ENCODE assay signal across 23 cellular contexts in genomic region chr12:105431537-105431936, GRCh38.
DNase-seq lines count a peak whose midpoint lies in the region; ATAC-seq and TF ChIP-seq lines count a peak whose summit lies in the region.
"Had no signal": no experiment of that assay in that cellular context is flagged by ENCODE, and none has a peak within 500 bp of the region (broad histone marks: within the 10 kb centered on the region; RNA-seq: fewer than 3 reads in every experiment).

No MANE protein-coding gene starts in this region.

- no peaks in the 10 kb centered on the region for H3K79me2 ChIP-seq in neural progenitor cell (ENCODE audit: low read depth)

- no peak overlapping the region for H3K4me3 Mint-ChIP-seq in neural progenitor cell
- H3K4me3 Mint-ChIP-seq: CD4-positive, alpha-beta memory T cell; IgD-negative memory B cell; T-helper 17 cell had no signal

- peak overlapping the region; percentile 35 for H3K27ac Mint-ChIP-seq in neural progenitor cell
- H3K27ac Mint-ChIP-seq: CD4-positive, alpha-beta memory T cell; IgD-negative memory B cell; T-helper 17 cell had no signal

- peak; percentile 5 for DNase-seq in NCI-H1436 (lab: John Stamatoyannopoulos, UW)
- no peak for DNase-seq in NCI-H1436 treated with DMSO at 0.1 percent for 48 hours (lab: John Stamatoyannopoulos, UW)
- peak; percentile 19 for DNase-seq in NCI-H187 treated with DMSO at 0.1 percent for 48 hours (lab: John Stamatoyannopoulos, UW)
- peak; percentile 47 for DNase-seq in NCI-H69 (lab: John Stamatoyannopoulos, UW)
- no peak for DNase-seq in neural progenitor cell (ENCODE audit: low spot score)
- DNase-seq in kidney glomerular epithelial cell (lab: John Stamatoyannopoulos, UW), result no peak
- no peak for DNase-seq in activated CD4-positive, alpha-beta T cell treated with anti-CD3 and anti-CD28 coated beads for 4 hours
- DNase-seq: CD4-positive, alpha-beta memory T cell; DMS153; EL; GM23248; HCEC 1CT; Karpas-422; NCI-H2029; NCI-H345; NCI-H748 treated with DMSO at 0.1 percent for 48 hours; PC-9; T-helper 17 cell had no signal

- H3K27me3 ChIP-seq in neural progenitor cell, result no peaks in the 10 kb centered on the region
- H3K27me3 ChIP-seq: BLaER1 had no signal

- H3K4me2 ChIP-seq in neural progenitor cell, result no peak overlapping the region
- H3K4me2 ChIP-seq: A549, BLaER1, PC-9 had no signal

- peaks cover 6% of the 10 kb centered on the region for H3K27me3 Mint-ChIP-seq in neural progenitor cell (ENCODE audit: insufficient read depth, low read depth)

- H3K4me3 ChIP-seq in neural progenitor cell, result no peak overlapping the region
- H3K4me3 ChIP-seq: A549, BLaER1, GM12878, GM23248, PC-9 had no signal

- no peak for ATAC-seq in GM18909 (IDR thresholded peaks at IDR 0.05; ENCODE audit: poor library complexity, unreplicated experiment)
- ATAC-seq: A549, GM12878, T-helper 17 cell had no signal

- peaks cover 8% of the 10 kb centered on the region for H3K4me1 Mint-ChIP-seq in neural progenitor cell
- H3K4me1 Mint-ChIP-seq: CD4-positive, alpha-beta memory T cell; IgD-negative memory B cell; T-helper 17 cell had no signal

- peaks cover 2% of the 10 kb centered on the region for H3K9me3 Mint-ChIP-seq in neural progenitor cell
- H3K9me3 Mint-ChIP-seq: CD4-positive, alpha-beta memory T cell had no signal

- no peaks in the 10 kb centered on the region for H3K36me3 ChIP-seq in neural progenitor cell
- H3K36me3 ChIP-seq: BLaER1 had no signal

- TF ChIP-seq CTCF in neural progenitor cell (IDR thresholded peaks at IDR 0.05), result no peak

- H3K4me1 ChIP-seq in neural progenitor cell, result peaks cover 19% of the 10 kb centered on the region
- H3K4me1 ChIP-seq: BLaER1 had no signal

- H4K20me1 ChIP-seq in neural progenitor cell (ENCODE audit: low read depth), result no peaks in the 10 kb centered on the region
- H4K20me1 ChIP-seq: BLaER1 had no signal

- H2AFZ ChIP-seq in neural progenitor cell (replicated peaks), result no peak overlapping the region
- H2AFZ ChIP-seq: GM23248, PC-9 had no signal

- H3F3A ChIP-seq in neural progenitor cell (ENCODE audit: low read depth), result peaks cover 5% of the 10 kb centered on the region

- H3K27ac ChIP-seq in neural progenitor cell, result no peak overlapping the region
- H3K27ac ChIP-seq: A549, BLaER1, GM23248, PC-9 had no signal

- H3K9me3 ChIP-seq in neural progenitor cell (ENCODE audit: low read depth), result no peaks in the 10 kb centered on the region
- H3K9me3 ChIP-seq: A549, BLaER1 had no signal

- H3K9ac ChIP-seq in neural progenitor cell, result no peak overlapping the region
- H3K9ac ChIP-seq: BLaER1, GM23248 had no signal

- H3K36me3 Mint-ChIP-seq in neural progenitor cell, result no peaks in the 10 kb centered on the region
- H3K36me3 Mint-ChIP-seq: CD4-positive, alpha-beta memory T cell; IgD-negative memory B cell had no signal

Comparison
In these comparisons a context has a peak if more than half of its experiments do, and no peak if none do; other contexts are left out.
1. DNase-seq: peak in NCI-H1436 (single experiment), NCI-H187 treated with DMSO at 0.1 percent for 48 hours (single experiment) and NCI-H69 (single experiment); none in NCI-H1436 treated with DMSO at 0.1 percent for 48 hours (single experiment), neural progenitor cell (single experiment), kidney glomerular epithelial cell (single experiment) and activated CD4-positive, alpha-beta T cell treated with anti-CD3 and anti-CD28 coated beads for 4 hours (0 of 2).